Comparison of ENCODE assay signal across 23 cellular contexts in the genomic region with DNA sequence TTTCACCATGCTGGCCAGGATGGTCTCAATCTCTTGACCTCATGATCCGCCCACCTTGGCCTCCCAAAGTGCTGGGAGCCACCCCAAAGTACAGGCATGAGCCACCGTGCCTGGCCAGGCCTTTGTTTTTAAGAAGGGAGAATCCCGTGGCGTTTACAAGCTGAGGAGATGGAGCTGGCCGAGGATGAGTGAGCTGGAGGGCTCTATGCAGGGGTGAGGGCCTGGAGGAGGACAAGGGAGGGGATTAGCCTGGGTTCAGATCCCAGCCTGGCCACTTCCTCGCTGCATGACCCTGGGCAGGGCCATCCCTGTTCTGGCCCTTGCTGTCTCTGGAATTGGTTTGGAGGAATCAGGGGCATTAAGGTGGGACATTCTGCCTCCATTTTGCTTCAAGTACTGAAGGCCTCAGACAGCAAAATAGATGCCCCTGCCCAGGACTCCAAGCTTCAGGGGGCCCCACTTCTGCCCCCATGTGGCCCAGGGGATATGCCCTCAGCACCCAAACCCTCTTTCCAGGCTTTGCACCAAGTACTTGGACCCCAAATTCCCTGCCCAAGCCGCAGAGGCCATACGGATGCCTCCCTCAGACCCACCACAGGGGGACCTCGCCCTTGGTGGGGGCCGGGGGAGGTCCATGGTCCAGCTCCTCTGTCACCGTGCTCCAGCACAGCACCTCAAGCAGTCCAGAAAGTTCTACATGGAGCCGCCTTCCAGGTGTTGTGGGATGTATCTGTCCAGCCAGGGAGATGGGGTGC.
"Had no signal": no experiment of that assay in that cellular context is flagged by ENCODE, and none has a peak within 500 bp of the region (broad histone marks: within the 10 kb centered on the region; RNA-seq: fewer than 3 reads in every experiment).

No MANE protein-coding gene starts in this region.

- H3K27me3 ChIP-seq: esophagus muscularis mucosa, gastroesophageal sphincter, heart left ventricle, left lung, right atrium auricular region, suprapubic skin, transverse colon, vagina had no signal

- H3K36me3 Mint-ChIP-seq: activated naive CD4-positive, alpha-beta T cell treated with anti-CD3 and anti-CD28 coated beads, Interleukin-2, amount 10 ng/mL, durations not matched to agents 7 days and 5 days had no signal

- H3K9me3 ChIP-seq: esophagus muscularis mucosa, gastroesophageal sphincter, heart left ventricle, left lung, prostate gland, right atrium auricular region, suprapubic skin, transverse colon, vagina had no signal

- H3K4me3 ChIP-seq: esophagus muscularis mucosa, gastroesophageal sphincter, heart left ventricle, left lung, prostate gland, right atrium auricular region, suprapubic skin, transverse colon, vagina had no signal

- H3K27me3 Mint-ChIP-seq: activated naive CD8-positive, alpha-beta T cell treated with anti-CD3 and anti-CD28 coated beads, Interleukin-2, amount 50 U/mL, for 24 hours; central memory CD8-positive, alpha-beta T cell had no signal

- H3K4me1 Mint-ChIP-seq: central memory CD8-positive, alpha-beta T cell had no signal

- ATAC-seq: activated naive CD8-positive, alpha-beta T cell treated with anti-CD3 and anti-CD28 coated beads, Interleukin-2, amount 50 U/mL, for 24 hours; activated T-cell treated with anti-CD3 and anti-CD28 coated beads, Interleukin-2, amount 50 U/mL, for 4 hours; gastroesophageal sphincter; heart left ventricle; left lung; stimulated activated naive CD8-positive, alpha-beta T cell treated with anti-CD3 and anti-CD28 coated beads, Interleukin-15, amount 100 ng/mL, for 72 hours had no signal

- H3K27ac ChIP-seq: esophagus muscularis mucosa, gastroesophageal sphincter, heart left ventricle, left lung, prostate gland, right atrium auricular region, suprapubic skin, vagina, VCaP had no signal

- H3K4me1 ChIP-seq: prostate gland had no signal

- H3K36me3 ChIP-seq: esophagus muscularis mucosa, gastroesophageal sphincter, heart left ventricle, left lung, prostate gland, right atrium auricular region, suprapubic skin, transverse colon, vagina had no signal

- DNase-seq: activated CD4-positive, alpha-beta T cell treated with anti-CD3 and anti-CD28 coated beads, Interleukin-2, amount 50 U/mL, for 1 hour; activated CD4-positive, CD25-positive, alpha-beta regulatory T cell treated with anti-CD3 and anti-CD28 coated beads, Interleukin-2, amount 50 U/mL, for 72 hours; activated CD8-positive, alpha-beta memory T cell treated with anti-CD3 and anti-CD28 coated beads, Interleukin-2, amount 50 U/mL, for 4 hours; activated effector memory CD4-positive, alpha-beta T cell treated with Interleukin-2 at 50 U/mL for 16 hours; activated naive CD4-positive, alpha-beta T cell treated with anti-CD3 and anti-CD28 coated beads, Interleukin-2, amount 10 ng/mL, durations not matched to agents 7 days and 5 days; activated naive CD8-positive, alpha-beta T cell treated with anti-CD3 and anti-CD28 coated beads, Interleukin-2, amount 50 U/mL, for 24 hours; activated T-cell treated with anti-CD3 and anti-CD28 coated beads, Interleukin-2, amount 50 U/mL, for 4 hours; effector CD4-positive, alpha-beta T cell; heart left ventricle; left lung; midbrain; stimulated activated CD4-positive, alpha-beta T cell treated with anti-CD3 and anti-CD28 coated beads, Interleukin-2, amount 100 ng/mL, for 48 hours; stimulated activated naive CD8-positive, alpha-beta T cell treated with anti-CD3 and anti-CD28 coated beads, Interleukin-15, amount 100 ng/mL, for 72 hours; transverse colon had no signal

- H3K4me3 Mint-ChIP-seq: activated naive CD4-positive, alpha-beta T cell treated with anti-CD3 and anti-CD28 coated beads, Interleukin-2, amount 10 ng/mL, durations not matched to agents 7 days and 5 days; activated naive CD8-positive, alpha-beta T cell treated with anti-CD3 and anti-CD28 coated beads, Interleukin-2, amount 50 U/mL, for 24 hours; activated T-cell treated with anti-CD3 and anti-CD28 coated beads, Interleukin-2, amount 50 U/mL, for 4 hours; central memory CD8-positive, alpha-beta T cell; nephron; stimulated activated naive CD8-positive, alpha-beta T cell treated with anti-CD3 and anti-CD28 coated beads, Interleukin-15, amount 100 ng/mL, for 72 hours had no signal

- H3K27ac Mint-ChIP-seq: activated naive CD4-positive, alpha-beta T cell treated with anti-CD3 and anti-CD28 coated beads, Interleukin-2, amount 10 ng/mL, durations not matched to agents 7 days and 5 days; activated naive CD8-positive, alpha-beta T cell treated with anti-CD3 and anti-CD28 coated beads, Interleukin-2, amount 50 U/mL, for 24 hours; nephron had no signal

- H3K9me3 Mint-ChIP-seq: activated naive CD8-positive, alpha-beta T cell treated with anti-CD3 and anti-CD28 coated beads, Interleukin-2, amount 50 U/mL, for 24 hours; activated T-cell treated with anti-CD3 and anti-CD28 coated beads, Interleukin-2, amount 50 U/mL, for 4 hours; central memory CD8-positive, alpha-beta T cell; nephron; stimulated activated naive CD8-positive, alpha-beta T cell treated with anti-CD3 and anti-CD28 coated beads, Interleukin-15, amount 100 ng/mL, for 72 hours had no signal
